ENCODE assay signal across 1 cellular context in the genomic region with DNA sequence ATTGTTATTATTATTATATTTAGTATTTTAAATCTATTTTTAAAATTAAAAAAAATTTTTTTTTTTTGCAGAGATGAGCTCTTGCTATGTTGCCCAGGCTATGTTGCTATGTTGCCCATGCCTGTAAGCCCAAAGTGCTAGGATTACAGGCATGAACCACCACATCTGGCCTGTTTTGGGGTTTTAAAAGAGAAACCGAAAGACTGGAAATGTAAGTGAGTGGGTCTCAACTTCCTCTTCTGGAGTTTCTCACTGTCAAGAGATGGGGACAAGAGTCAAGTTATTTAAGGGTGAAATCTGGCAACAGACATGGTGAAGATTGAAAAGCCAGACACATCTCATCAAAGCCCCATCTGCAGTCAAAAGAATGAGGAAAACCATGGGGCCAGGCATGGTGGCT.
TF ChIP-seq lines count a peak whose summit lies in the region.

No MANE protein-coding gene starts in this region.

TF ChIP-seq in HCT116, 20 proteins besides CTCF, POLR2A, EP300 and RAD21:
- TF ChIP-seq YY1 (IDR thresholded peaks at IDR 0.05; ENCODE audit: extremely low read depth, insufficient replicate concordance, low read depth, low read length) (no peak), CBX3 (IDR thresholded peaks at IDR 0.05; ENCODE audit: low read depth) (no peak), MAX (IDR thresholded peaks at IDR 0.05) (no peak), TCF7L2 (IDR thresholded peaks at IDR 0.05; ENCODE audit: borderline replicate concordance, extremely low read depth, insufficient read depth, insufficient read length) (no peak)
- TF ChIP-seq, protein P1, sequence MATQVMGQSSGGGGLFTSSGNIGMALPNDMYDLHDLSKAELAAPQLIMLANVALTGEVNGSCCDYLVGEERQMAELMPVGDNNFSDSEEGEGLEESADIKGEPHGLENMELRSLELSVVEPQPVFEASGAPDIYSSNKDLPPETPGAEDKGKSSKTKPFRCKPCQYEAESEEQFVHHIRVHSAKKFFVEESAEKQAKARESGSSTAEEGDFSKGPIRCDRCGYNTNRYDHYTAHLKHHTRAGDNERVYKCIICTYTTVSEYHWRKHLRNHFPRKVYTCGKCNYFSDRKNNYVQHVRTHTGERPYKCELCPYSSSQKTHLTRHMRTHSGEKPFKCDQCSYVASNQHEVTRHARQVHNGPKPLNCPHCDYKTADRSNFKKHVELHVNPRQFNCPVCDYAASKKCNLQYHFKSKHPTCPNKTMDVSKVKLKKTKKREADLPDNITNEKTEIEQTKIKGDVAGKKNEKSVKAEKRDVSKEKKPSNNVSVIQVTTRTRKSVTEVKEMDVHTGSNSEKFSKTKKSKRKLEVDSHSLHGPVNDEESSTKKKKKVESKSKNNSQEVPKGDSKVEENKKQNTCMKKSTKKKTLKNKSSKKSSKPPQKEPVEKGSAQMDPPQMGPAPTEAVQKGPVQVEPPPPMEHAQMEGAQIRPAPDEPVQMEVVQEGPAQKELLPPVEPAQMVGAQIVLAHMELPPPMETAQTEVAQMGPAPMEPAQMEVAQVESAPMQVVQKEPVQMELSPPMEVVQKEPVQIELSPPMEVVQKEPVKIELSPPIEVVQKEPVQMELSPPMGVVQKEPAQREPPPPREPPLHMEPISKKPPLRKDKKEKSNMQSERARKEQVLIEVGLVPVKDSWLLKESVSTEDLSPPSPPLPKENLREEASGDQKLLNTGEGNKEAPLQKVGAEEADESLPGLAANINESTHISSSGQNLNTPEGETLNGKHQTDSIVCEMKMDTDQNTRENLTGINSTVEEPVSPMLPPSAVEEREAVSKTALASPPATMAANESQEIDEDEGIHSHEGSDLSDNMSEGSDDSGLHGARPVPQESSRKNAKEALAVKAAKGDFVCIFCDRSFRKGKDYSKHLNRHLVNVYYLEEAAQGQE (IDR thresholded peaks at IDR 0.05; ENCODE audit: low read depth): no peak
